In the genomic region with DNA sequence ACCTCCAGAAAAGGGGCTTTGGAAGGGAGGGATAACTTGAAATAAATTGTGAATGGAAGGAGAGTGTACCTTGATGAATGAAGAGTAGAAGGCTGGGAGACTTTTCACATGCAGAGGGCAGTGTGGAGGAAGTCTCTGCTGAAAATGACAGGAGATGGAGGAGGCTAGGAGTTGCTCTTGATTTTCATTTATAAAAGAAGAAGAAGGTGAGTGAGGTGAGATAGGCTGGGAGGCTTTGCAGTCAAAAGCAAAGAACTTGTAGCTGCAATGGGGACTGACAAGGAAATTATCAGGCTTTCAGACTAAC, we compare ENCODE assay signal across 1 cellular context.
TF ChIP-seq lines count a peak whose summit lies in the region.

No MANE protein-coding gene starts in this region.

TF ChIP-seq in GM23338, 12 proteins besides CTCF, POLR2A, EP300 and RAD21 (continued from another document):
- TF ChIP-seq, protein P1, sequence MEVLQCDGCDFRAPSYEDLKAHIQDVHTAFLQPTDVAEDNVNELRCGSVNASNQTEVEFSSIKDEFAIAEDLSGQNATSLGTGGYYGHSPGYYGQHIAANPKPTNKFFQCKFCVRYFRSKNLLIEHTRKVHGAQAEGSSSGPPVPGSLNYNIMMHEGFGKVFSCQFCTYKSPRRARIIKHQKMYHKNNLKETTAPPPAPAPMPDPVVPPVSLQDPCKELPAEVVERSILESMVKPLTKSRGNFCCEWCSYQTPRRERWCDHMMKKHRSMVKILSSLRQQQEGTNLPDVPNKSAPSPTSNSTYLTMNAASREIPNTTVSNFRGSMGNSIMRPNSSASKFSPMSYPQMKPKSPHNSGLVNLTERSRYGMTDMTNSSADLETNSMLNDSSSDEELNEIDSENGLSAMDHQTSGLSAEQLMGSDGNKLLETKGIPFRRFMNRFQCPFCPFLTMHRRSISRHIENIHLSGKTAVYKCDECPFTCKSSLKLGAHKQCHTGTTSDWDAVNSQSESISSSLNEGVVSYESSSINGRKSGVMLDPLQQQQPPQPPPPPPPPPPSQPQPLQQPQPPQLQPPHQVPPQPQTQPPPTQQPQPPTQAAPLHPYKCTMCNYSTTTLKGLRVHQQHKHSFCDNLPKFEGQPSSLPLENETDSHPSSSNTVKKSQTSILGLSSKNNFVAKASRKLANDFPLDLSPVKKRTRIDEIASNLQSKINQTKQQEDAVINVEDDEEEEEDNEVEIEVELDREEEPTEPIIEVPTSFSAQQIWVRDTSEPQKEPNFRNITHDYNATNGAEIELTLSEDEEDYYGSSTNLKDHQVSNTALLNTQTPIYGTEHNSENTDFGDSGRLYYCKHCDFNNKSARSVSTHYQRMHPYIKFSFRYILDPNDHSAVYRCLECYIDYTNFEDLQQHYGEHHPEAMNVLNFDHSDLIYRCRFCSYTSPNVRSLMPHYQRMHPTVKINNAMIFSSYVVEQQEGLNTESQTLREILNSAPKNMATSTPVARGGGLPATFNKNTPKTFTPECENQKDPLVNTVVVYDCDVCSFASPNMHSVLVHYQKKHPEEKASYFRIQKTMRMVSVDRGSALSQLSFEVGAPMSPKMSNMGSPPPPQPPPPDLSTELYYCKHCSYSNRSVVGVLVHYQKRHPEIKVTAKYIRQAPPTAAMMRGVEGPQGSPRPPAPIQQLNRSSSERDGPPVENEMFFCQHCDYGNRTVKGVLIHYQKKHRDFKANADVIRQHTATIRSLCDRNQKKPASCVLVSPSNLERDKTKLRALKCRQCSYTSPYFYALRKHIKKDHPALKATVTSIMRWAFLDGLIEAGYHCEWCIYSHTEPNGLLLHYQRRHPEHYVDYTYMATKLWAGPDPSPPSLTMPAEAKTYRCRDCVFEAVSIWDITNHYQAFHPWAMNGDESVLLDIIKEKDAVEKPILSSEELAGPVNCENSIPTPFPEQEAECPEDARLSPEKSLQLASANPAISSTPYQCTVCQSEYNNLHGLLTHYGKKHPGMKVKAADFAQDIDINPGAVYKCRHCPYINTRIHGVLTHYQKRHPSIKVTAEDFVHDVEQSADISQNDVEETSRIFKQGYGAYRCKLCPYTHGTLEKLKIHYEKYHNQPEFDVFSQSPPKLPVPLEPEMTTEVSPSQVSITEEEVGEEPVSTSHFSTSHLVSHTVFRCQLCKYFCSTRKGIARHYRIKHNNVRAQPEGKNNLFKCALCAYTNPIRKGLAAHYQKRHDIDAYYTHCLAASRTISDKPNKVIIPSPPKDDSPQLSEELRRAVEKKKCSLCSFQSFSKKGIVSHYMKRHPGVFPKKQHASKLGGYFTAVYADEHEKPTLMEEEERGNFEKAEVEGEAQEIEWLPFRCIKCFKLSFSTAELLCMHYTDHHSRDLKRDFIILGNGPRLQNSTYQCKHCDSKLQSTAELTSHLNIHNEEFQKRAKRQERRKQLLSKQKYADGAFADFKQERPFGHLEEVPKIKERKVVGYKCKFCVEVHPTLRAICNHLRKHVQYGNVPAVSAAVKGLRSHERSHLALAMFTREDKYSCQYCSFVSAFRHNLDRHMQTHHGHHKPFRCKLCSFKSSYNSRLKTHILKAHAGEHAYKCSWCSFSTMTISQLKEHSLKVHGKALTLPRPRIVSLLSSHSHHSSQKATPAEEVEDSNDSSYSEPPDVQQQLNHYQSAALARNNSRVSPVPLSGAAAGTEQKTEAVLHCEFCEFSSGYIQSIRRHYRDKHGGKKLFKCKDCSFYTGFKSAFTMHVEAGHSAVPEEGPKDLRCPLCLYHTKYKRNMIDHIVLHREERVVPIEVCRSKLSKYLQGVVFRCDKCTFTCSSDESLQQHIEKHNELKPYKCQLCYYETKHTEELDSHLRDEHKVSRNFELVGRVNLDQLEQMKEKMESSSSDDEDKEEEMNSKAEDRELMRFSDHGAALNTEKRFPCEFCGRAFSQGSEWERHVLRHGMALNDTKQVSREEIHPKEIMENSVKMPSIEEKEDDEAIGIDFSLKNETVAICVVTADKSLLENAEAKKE (CRISPR knock-in tag; IDR thresholded peaks at IDR 0.05), result no peak
- no peak for TF ChIP-seq STAT1 (IDR thresholded peaks at IDR 0.05; ENCODE audit: unreplicated experiment)
- TF ChIP-seq POLR2AphosphoS5 (IDR thresholded peaks at IDR 0.05; ENCODE audit: low read depth), result no peak
- no peak for TF ChIP-seq ZNF114 (CRISPR knock-in tag; IDR thresholded peaks at IDR 0.05)
- no peak for TF ChIP-seq EZH2 (IDR thresholded peaks at IDR 0.05; ENCODE audit: low read depth, unreplicated experiment)
- TF ChIP-seq, protein P2, sequence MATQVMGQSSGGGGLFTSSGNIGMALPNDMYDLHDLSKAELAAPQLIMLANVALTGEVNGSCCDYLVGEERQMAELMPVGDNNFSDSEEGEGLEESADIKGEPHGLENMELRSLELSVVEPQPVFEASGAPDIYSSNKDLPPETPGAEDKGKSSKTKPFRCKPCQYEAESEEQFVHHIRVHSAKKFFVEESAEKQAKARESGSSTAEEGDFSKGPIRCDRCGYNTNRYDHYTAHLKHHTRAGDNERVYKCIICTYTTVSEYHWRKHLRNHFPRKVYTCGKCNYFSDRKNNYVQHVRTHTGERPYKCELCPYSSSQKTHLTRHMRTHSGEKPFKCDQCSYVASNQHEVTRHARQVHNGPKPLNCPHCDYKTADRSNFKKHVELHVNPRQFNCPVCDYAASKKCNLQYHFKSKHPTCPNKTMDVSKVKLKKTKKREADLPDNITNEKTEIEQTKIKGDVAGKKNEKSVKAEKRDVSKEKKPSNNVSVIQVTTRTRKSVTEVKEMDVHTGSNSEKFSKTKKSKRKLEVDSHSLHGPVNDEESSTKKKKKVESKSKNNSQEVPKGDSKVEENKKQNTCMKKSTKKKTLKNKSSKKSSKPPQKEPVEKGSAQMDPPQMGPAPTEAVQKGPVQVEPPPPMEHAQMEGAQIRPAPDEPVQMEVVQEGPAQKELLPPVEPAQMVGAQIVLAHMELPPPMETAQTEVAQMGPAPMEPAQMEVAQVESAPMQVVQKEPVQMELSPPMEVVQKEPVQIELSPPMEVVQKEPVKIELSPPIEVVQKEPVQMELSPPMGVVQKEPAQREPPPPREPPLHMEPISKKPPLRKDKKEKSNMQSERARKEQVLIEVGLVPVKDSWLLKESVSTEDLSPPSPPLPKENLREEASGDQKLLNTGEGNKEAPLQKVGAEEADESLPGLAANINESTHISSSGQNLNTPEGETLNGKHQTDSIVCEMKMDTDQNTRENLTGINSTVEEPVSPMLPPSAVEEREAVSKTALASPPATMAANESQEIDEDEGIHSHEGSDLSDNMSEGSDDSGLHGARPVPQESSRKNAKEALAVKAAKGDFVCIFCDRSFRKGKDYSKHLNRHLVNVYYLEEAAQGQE (IDR thresholded peaks at IDR 0.05; ENCODE audit: unreplicated experiment), result no peak
